Comparison of ENCODE assay signal across 34 cellular contexts in genomic region chr3:23889401-23889800, GRCh38. TPM values are rescaled to one million over a fixed set of nuclear protein-coding genes. Genes with fewer than 3 reads are reported as not detected.
DNase-seq lines count a peak whose midpoint lies in the region; ATAC-seq, FAIRE-seq and TF ChIP-seq lines count a peak whose summit lies in the region.
"Had no signal": no experiment of that assay in that cellular context is flagged by ENCODE, and none has a peak within 500 bp of the region (broad histone marks: within the 10 kb centered on the region; RNA-seq: fewer than 3 reads in every experiment).

No MANE protein-coding gene starts in this region.

- no TSS peak for BruUV-seq in K562 (replicated peaks; lab: Mats Ljungman, UMichigan)

- no peaks in the 10 kb centered on the region for H3K9me3 Mint-ChIP-seq in activated naive CD8-positive, alpha-beta T cell (ENCODE audit: low read depth)
- no peaks in the 10 kb centered on the region for H3K9me3 Mint-ChIP-seq in activated naive CD8-positive, alpha-beta T cell treated with anti-CD3 and anti-CD28 coated beads for 36 hours
- no peaks in the 10 kb centered on the region for H3K9me3 Mint-ChIP-seq in activated T-helper 2 cell treated with anti-CD3 and anti-CD28 coated beads, Interferon-gamma antibody, Interleukin-2, Interleukin-4, amounts not matched to agents 10 μg/mL and 5 μg/mL and 100 μg/mL, durations not matched to agents 14 hours and 24 hours and 36 hours
- H3K9me3 Mint-ChIP-seq: activated naive CD8-positive, alpha-beta T cell treated with anti-CD3 and anti-CD28 coated beads, Interleukin-2, amount 10 ng/mL, durations not matched to agents 7 days and 5 days; CD4-positive, alpha-beta memory T cell; neural progenitor cell; stimulated activated naive CD8-positive, alpha-beta T cell treated with anti-CD3 and anti-CD28 coated beads, Interleukin-15, amount 100 ng/mL, for 72 hours; T-helper 2 cell treated with Interferon-gamma antibody and Interleukin-4, amounts not matched to agents 5 μg/mL and 100 μg/mL, for 36 hours had no signal

- no peaks in the 10 kb centered on the region for H4K20me1 ChIP-seq in K562 (replicated peaks; ENCODE audit: control insufficient read depth, insufficient read depth, low read length)

- no peak for ATAC-seq in K562
- ATAC-seq in left lobe of liver, result peak; percentile 55
- ATAC-seq in gastrocnemius medialis, result peak in 1 of 2 donors; percentile 32
- ATAC-seq: right cardiac atrium; stimulated activated naive CD8-positive, alpha-beta T cell treated with anti-CD3 and anti-CD28 coated beads, Interleukin-15, amount 100 ng/mL, for 72 hours had no signal

- CTCF ChIA-PET in K562 (lab: Yijun Ruan, JAX; ENCODE audit: low intra/inter-chr PET ratio), result interaction anchor here (1.4 to 2.1 kb wide), 3 partner anchors 97 to 349 kb away, joined by 5 to 14 read pairs (median 10); no protein-coding TSS in a partner anchor

- H2AFZ ChIP-seq in K562 (ENCODE audit: low read depth, low read length), result no peak overlapping the region
- H2AFZ ChIP-seq: neural progenitor cell, parathyroid adenoma had no signal

- TF ChIP-seq EP300 in K562 (IDR thresholded peaks at IDR 0.05; ENCODE audit: low read length), result no peak

- H3K4me1 Mint-ChIP-seq in activated naive CD8-positive, alpha-beta T cell (ENCODE audit: low read depth), result no peaks in the 10 kb centered on the region
- H3K4me1 Mint-ChIP-seq in activated naive CD8-positive, alpha-beta T cell treated with anti-CD3 and anti-CD28 coated beads for 36 hours, result peaks cover 2% of the 10 kb centered on the region
- no peaks in the 10 kb centered on the region for H3K4me1 Mint-ChIP-seq in activated T-helper 2 cell treated with anti-CD3 and anti-CD28 coated beads, Interferon-gamma antibody, Interleukin-2, Interleukin-4, amounts not matched to agents 10 μg/mL and 5 μg/mL and 100 μg/mL, durations not matched to agents 14 hours and 24 hours and 36 hours (ENCODE audit: low read depth)
- H3K4me1 Mint-ChIP-seq: stimulated activated naive CD8-positive, alpha-beta T cell treated with anti-CD3 and anti-CD28 coated beads, Interleukin-15, amount 100 ng/mL, for 72 hours had no signal

- H3K4me3 Mint-ChIP-seq in activated naive CD8-positive, alpha-beta T cell, result no peak overlapping the region
- H3K4me3 Mint-ChIP-seq in activated naive CD8-positive, alpha-beta T cell treated with anti-CD3 and anti-CD28 coated beads for 36 hours, result no peak overlapping the region
- H3K4me3 Mint-ChIP-seq in activated T-helper 2 cell treated with anti-CD3 and anti-CD28 coated beads, Interferon-gamma antibody, Interleukin-2, Interleukin-4, amounts not matched to agents 10 μg/mL and 5 μg/mL and 100 μg/mL, durations not matched to agents 14 hours and 24 hours and 36 hours (ENCODE audit: low read depth), result no peak overlapping the region
- H3K4me3 Mint-ChIP-seq: activated naive CD8-positive, alpha-beta T cell treated with anti-CD3 and anti-CD28 coated beads, Interleukin-2, amount 10 ng/mL, durations not matched to agents 7 days and 5 days; CD4-positive, alpha-beta memory T cell; neural progenitor cell; stimulated activated naive CD8-positive, alpha-beta T cell treated with anti-CD3 and anti-CD28 coated beads, Interleukin-15, amount 100 ng/mL, for 72 hours; T-helper 2 cell treated with Interferon-gamma antibody and Interleukin-4, amounts not matched to agents 5 μg/mL and 100 μg/mL, for 36 hours had no signal

- intact Hi-C loops in K562 (cut with micrococcal nuclease) (loop anchor here (2.0 to 10.0 kb wide), 4 partner anchors 57 to 349 kb away; no protein-coding TSS in a partner anchor), gastrocnemius medialis (cut with DNase I; ENCODE audit: low total_unique reads) (loop anchor here (2.0 to 5.0 kb wide), 4 partner anchors 27 to 793 kb away; partner anchors contain the start of genes NKIRAS1, NR1D2 and RPL15)
- intact Hi-C loops in activated T-helper 2 cell treated with anti-CD3 and anti-CD28 coated beads, Interferon-gamma antibody, Interleukin-2, Interleukin-4, amounts not matched to agents 10 μg/mL and 5 μg/mL and 100 μg/mL, durations not matched to agents 14 hours and 24 hours and 36 hours (cut with micrococcal nuclease), result loop anchor here (5.0 kb wide), 2 partner anchors 108 to 348 kb away; no protein-coding TSS in a partner anchor

- in situ Hi-C loops in K562 (cut with MboI), result no loop called here
- in situ Hi-C loops in gastrocnemius medialis (cut with MboI; ENCODE audit: low sequenced_read_pairs in 4 of 4), result loop anchor here in 2 of 4 donors (25.0 kb wide), 2 partner anchors 348 to 798 kb away; no protein-coding TSS in a partner anchor

- TF ChIP-seq POLR2A in K562 (conservative IDR thresholded peaks at IDR 0.05) (no peak), gastrocnemius medialis (IDR thresholded peaks at IDR 0.05) (no peak)

- TF ChIP-seq RAD21 in K562 (CRISPR knock-in tag; conservative IDR thresholded peaks at IDR 0.05 in 1 of 2, IDR thresholded peaks at IDR 0.05 in 1 of 2), result no peak

- DNase-seq in activated naive CD8-positive, alpha-beta T cell treated with anti-CD3 and anti-CD28 coated beads for 36 hours, result no peak
- DNase-seq in K562 (ENCODE audit: extremely low read depth in 1 of 4, low spot score in 3 of 4) (no peak), left lobe of liver (ENCODE audit: low spot score) (no peak), gastrocnemius medialis (no peak), GM19238 (ENCODE audit: insufficient read length, low spot score) (no peak), midbrain (lab: John Stamatoyannopoulos, UW) (no peak)
- no peak for DNase-seq in activated T-helper 2 cell treated with anti-CD3 and anti-CD28 coated beads, Interferon-gamma antibody, Interleukin-2, Interleukin-4, amounts not matched to agents 10 μg/mL and 5 μg/mL and 100 μg/mL, durations not matched to agents 14 hours and 24 hours and 36 hours (ENCODE audit: low spot score)
- DNase-seq: activated CD4-positive, alpha-beta T cell treated with anti-CD3 and anti-CD28 coated beads for 4 hours; activated CD8-positive, alpha-beta memory T cell treated with anti-CD3 and anti-CD28 coated beads for 24 hours; activated effector memory CD4-positive, alpha-beta T cell treated with anti-CD3 and anti-CD28 coated beads, Interleukin-2, amount 50 U/mL, for 16 hours; activated naive CD8-positive, alpha-beta T cell treated with anti-CD3 and anti-CD28 coated beads, Interleukin-2, amount 10 ng/mL, durations not matched to agents 7 days and 5 days; aorta; CD4-positive, alpha-beta memory T cell; DMS 273 treated with DMSO at 0.1 percent for 48 hours; effector memory CD4-positive, alpha-beta T cell; foreskin fibroblast; heart right ventricle; NCI-H1436 treated with DMSO at 0.1 percent for 48 hours; NCI-H2081 treated with DMSO at 0.1 percent for 48 hours; NCI-H2227 treated with DMSO at 0.1 percent for 48 hours; right cardiac atrium; SIG-M5; stimulated activated CD8-positive, alpha-beta memory T cell treated with anti-CD3 and anti-CD28 coated beads, Interleukin-4, amount 100 ng/mL, for 48 hours; stimulated activated naive CD8-positive, alpha-beta T cell treated with anti-CD3 and anti-CD28 coated beads, Interleukin-15, amount 100 ng/mL, for 72 hours; uterus had no signal

- 87% methylated on average over 2 of the region's 2 CpGs for WGBS in K562 (ENCODE audit: insufficient coverage, low coverage, missing lambda C conversion rate)

- H3K27ac ChIP-seq in K562 (ENCODE audit: extremely low read depth, low read depth, low read length) (no peak overlapping the region), gastrocnemius medialis (peak overlapping the region; percentile 22 to 46 (median 31))
- H3K27ac ChIP-seq: coronary artery, esophagus muscularis mucosa, heart right ventricle, KMS-11, neural progenitor cell, parathyroid adenoma, thoracic aorta, uterus had no signal

- H3K36me3 ChIP-seq in K562 (ENCODE audit: control insufficient read depth, insufficient read depth, low read length) (peaks cover 57% of the 10 kb centered on the region), gastrocnemius medialis (peaks cover 0 to 3% of the 10 kb centered on the region in 2 donors)
- H3K36me3 ChIP-seq: thoracic aorta, uterus had no signal

- H3K79me2 ChIP-seq in K562 (ENCODE audit: control insufficient read depth, insufficient read depth, low read length), result peaks cover 8% of the 10 kb centered on the region; the same call in 1 of the 3 replicates
- H3K79me2 ChIP-seq: parathyroid adenoma had no signal

- H3K27ac Mint-ChIP-seq in activated naive CD8-positive, alpha-beta T cell, result peak overlapping the region; percentile 58
- H3K27ac Mint-ChIP-seq in activated naive CD8-positive, alpha-beta T cell treated with anti-CD3 and anti-CD28 coated beads for 36 hours, result no peak overlapping the region
- no peak overlapping the region for H3K27ac Mint-ChIP-seq in activated T-helper 2 cell treated with anti-CD3 and anti-CD28 coated beads, Interferon-gamma antibody, Interleukin-2, Interleukin-4, amounts not matched to agents 10 μg/mL and 5 μg/mL and 100 μg/mL, durations not matched to agents 14 hours and 24 hours and 36 hours
- H3K27ac Mint-ChIP-seq: activated naive CD8-positive, alpha-beta T cell treated with anti-CD3 and anti-CD28 coated beads, Interleukin-2, amount 10 ng/mL, durations not matched to agents 7 days and 5 days; neural progenitor cell; stimulated activated naive CD8-positive, alpha-beta T cell treated with anti-CD3 and anti-CD28 coated beads, Interleukin-15, amount 100 ng/mL, for 72 hours; T-helper 2 cell treated with Interferon-gamma antibody and Interleukin-4, amounts not matched to agents 5 μg/mL and 100 μg/mL, for 36 hours had no signal

- no peak for TF ChIP-seq CTCF in K562 (IDR thresholded peaks at IDR 0.05 in 2 of 3, conservative IDR thresholded peaks at IDR 0.05 in 1 of 3; ENCODE audit: insufficient read depth in 2 of 3, low read depth in 1 of 3, low read length in 3 of 3)
- TF ChIP-seq CTCF in gastrocnemius medialis (IDR thresholded peaks at IDR 0.05 in 4 of 5, conservative IDR thresholded peaks at IDR 0.05 in 1 of 5), result no peak

- no peaks in the 10 kb centered on the region for H3K27me3 ChIP-seq in K562 (ENCODE audit: control insufficient read depth in 2 of 2, insufficient read depth in 2 of 2, low read length in 2 of 2)
- no peaks in the 10 kb centered on the region for H3K27me3 ChIP-seq in gastrocnemius medialis
- H3K27me3 ChIP-seq: esophagus muscularis mucosa, heart right ventricle, neural progenitor cell, uterus had no signal

- H3K4me2 ChIP-seq in K562 (ENCODE audit: insufficient read depth, low read length), result no peak overlapping the region
- H3K4me2 ChIP-seq: KMS-11, neural progenitor cell had no signal

- no peaks in the 10 kb centered on the region for H3K9me1 ChIP-seq in K562 (ENCODE audit: control insufficient read depth, insufficient read depth, low read length)

- no peak overlapping the region for H3K9ac ChIP-seq in K562 (ENCODE audit: insufficient read depth in 1 of 2, low read depth in 2 of 2, low read length in 2 of 2)
- H3K9ac ChIP-seq: KMS-11, neural progenitor cell, parathyroid adenoma had no signal

- peaks cover 2% of the 10 kb centered on the region for H3K36me3 Mint-ChIP-seq in activated naive CD8-positive, alpha-beta T cell
- peaks cover 3% of the 10 kb centered on the region for H3K36me3 Mint-ChIP-seq in activated naive CD8-positive, alpha-beta T cell treated with anti-CD3 and anti-CD28 coated beads for 36 hours
- H3K36me3 Mint-ChIP-seq in activated T-helper 2 cell treated with anti-CD3 and anti-CD28 coated beads, Interferon-gamma antibody, Interleukin-2, Interleukin-4, amounts not matched to agents 10 μg/mL and 5 μg/mL and 100 μg/mL, durations not matched to agents 14 hours and 24 hours and 36 hours (ENCODE audit: low read depth), result peaks cover 7% of the 10 kb centered on the region

- FAIRE-seq in K562 (lab: Jason Lieb, UNC), result peak; percentile 26

- H3K4me1 ChIP-seq in K562 (replicated peaks in 1 of 2; ENCODE audit: control insufficient read depth in 2 of 2, insufficient read depth in 2 of 2, low read length in 2 of 2), result peaks cover 0 to 3% of the 10 kb centered on the region in 2 experiments; a peak in 2 of 5 replicates
- peaks cover 27 to 32% of the 10 kb centered on the region in 2 donors for H3K4me1 ChIP-seq in gastrocnemius medialis
- H3K4me1 ChIP-seq: neural progenitor cell, uterus had no signal

- H3K9me3 ChIP-seq in K562 (replicated peaks; ENCODE audit: control insufficient read depth, insufficient read depth, low read depth, low read length) (no peaks in the 10 kb centered on the region), gastrocnemius medialis (no peaks in the 10 kb centered on the region)
- H3K9me3 ChIP-seq: esophagus muscularis mucosa, heart right ventricle, thoracic aorta, uterus had no signal

- H3K27me3 Mint-ChIP-seq in activated naive CD8-positive, alpha-beta T cell, result no peaks in the 10 kb centered on the region
- no peaks in the 10 kb centered on the region for H3K27me3 Mint-ChIP-seq in activated naive CD8-positive, alpha-beta T cell treated with anti-CD3 and anti-CD28 coated beads for 36 hours
- no peaks in the 10 kb centered on the region for H3K27me3 Mint-ChIP-seq in activated T-helper 2 cell treated with anti-CD3 and anti-CD28 coated beads, Interferon-gamma antibody, Interleukin-2, Interleukin-4, amounts not matched to agents 10 μg/mL and 5 μg/mL and 100 μg/mL, durations not matched to agents 14 hours and 24 hours and 36 hours (ENCODE audit: low read depth)
- H3K27me3 Mint-ChIP-seq: activated naive CD8-positive, alpha-beta T cell treated with anti-CD3 and anti-CD28 coated beads, Interleukin-2, amount 10 ng/mL, durations not matched to agents 7 days and 5 days; CD4-positive, alpha-beta memory T cell; stimulated activated naive CD8-positive, alpha-beta T cell treated with anti-CD3 and anti-CD28 coated beads, Interleukin-15, amount 100 ng/mL, for 72 hours had no signal

- POLR2A ChIA-PET in K562 (lab: Yijun Ruan, JAX), result interaction anchor here (0.7 to 3.1 kb wide), 4 partner anchors 8 to 696 kb away, joined by 3 to 22 read pairs (median 4); partner anchors contain the start of genes NKIRAS1 and RPL15

- H3K4me3 ChIP-seq in K562 (no peak overlapping the region), gastrocnemius medialis (no peak overlapping the region)
- H3K4me3 ChIP-seq: coronary artery, esophagus muscularis mucosa, heart right ventricle, lung, neural progenitor cell, thoracic aorta, uterus had no signal

RNA-seq across cellular contexts. Expression of gene NKIRAS1, which starts 27.4 kb away (rescaled TPM):
- 1 to 10 TPM; 6.4 to 6.9 TPM for total RNA-seq in activated naive CD8-positive, alpha-beta T cell treated with anti-CD3 and anti-CD28 coated beads for 36 hours
- total RNA-seq in K562 (2011; cell fraction: chromatin; rRNA removed; ENCODE audit: low replicate concordance), result 6.4 and 13.1 TPM in 2 replicates
- total RNA-seq in K562 (2011; cell fraction: nucleolus; rRNA removed), result 4.0 and 4.3 TPM in 2 replicates
- 11.9 and 17.8 TPM in 2 replicates for total RNA-seq in K562 (2011; cell fraction: nucleoplasm; rRNA removed)
- total RNA-seq in K562 (2014; rRNA removed), result 5.5 and 6.1 TPM in 2 replicates
- 8.4 TPM in 2 replicates for total RNA-seq in K562 (2014; rRNA removed; fragmentation: Illumina TruSeq; extraction: Trizol)
- 10.3 and 10.8 TPM in 2 replicates for total RNA-seq in K562 (2015; rRNA removed; fragmentation: Illumina TruSeq; extraction: Trizol)
- total RNA-seq in K562 (2021), result 4.3 and 5.1 TPM in 2 replicates
- 5.3 and 7.1 TPM in 2 replicates for polyA plus RNA-seq in K562 (2011; rRNA removed)
- polyA plus RNA-seq in K562 (2011; cell fraction: cytosol; rRNA removed), result 1.6 and 3.9 TPM in 2 replicates
- polyA plus RNA-seq in K562 (2011; cell fraction: nucleus; rRNA removed), result 3.1 and 3.7 TPM in 2 replicates
- polyA plus RNA-seq in K562 (2012), result 3.6 and 4.8 TPM in 2 replicates
- 5.9 and 6.9 TPM in 2 replicates for polyA plus RNA-seq in K562 (2014; fragmentation: Illumina TruSeq; extraction: Trizol)
- polyA plus RNA-seq in K562 (2014; fragmentation: Nextera tagmentation; extraction: Ambion mirVana), result 1 to 10 TPM; 5.5 to 5.6 TPM
- 6.3 and 6.4 TPM in 2 replicates for polyA plus RNA-seq in K562 (2014; rRNA removed)
- polyA minus RNA-seq in K562 (2011; rRNA and poly(A)+ RNA removed), result 6.5 and 8.6 TPM in 2 replicates
- 2.4 and 2.7 TPM in 2 replicates for polyA minus RNA-seq in K562 (2011; cell fraction: cytosol; rRNA and poly(A)+ RNA removed)
- 6.5 and 9.6 TPM in 2 replicates for polyA minus RNA-seq in K562 (2011; cell fraction: nucleus; rRNA and poly(A)+ RNA removed)
- total RNA-seq in left lobe of liver, result 7.2 TPM
- 10 to 100 TPM; 25.1 to 42.1 (median 34.7) TPM for total RNA-seq in gastrocnemius medialis
- 2.3 TPM in 2 replicates for total RNA-seq in activated T-helper 2 cell treated with anti-CD3 and anti-CD28 coated beads, Interferon-gamma antibody, Interleukin-2, Interleukin-4, amounts not matched to agents 10 μg/mL and 5 μg/mL and 100 μg/mL, durations not matched to agents 14 hours and 24 hours and 36 hours

RNA-seq across cellular contexts. Expression of gene RPL15, which starts 27.5 kb away (rescaled TPM):
- 1,000 to 10,000 TPM; 2,473 to 2,489 TPM for total RNA-seq in activated naive CD8-positive, alpha-beta T cell treated with anti-CD3 and anti-CD28 coated beads for 36 hours
- total RNA-seq in K562 (2011; cell fraction: chromatin; rRNA removed; ENCODE audit: low replicate concordance), result 238 and 411 TPM in 2 replicates
- total RNA-seq in K562 (2011; cell fraction: nucleolus; rRNA removed), result 765 and 867 TPM in 2 replicates
- total RNA-seq in K562 (2011; cell fraction: nucleoplasm; rRNA removed), result 735 and 1,463 TPM in 2 replicates
- 2,466 and 2,533 TPM in 2 replicates for total RNA-seq in K562 (2014; rRNA removed)
- 1,923 and 2,393 TPM in 2 replicates for total RNA-seq in K562 (2014; rRNA removed; fragmentation: Illumina TruSeq; extraction: Trizol)
- total RNA-seq in K562 (2015; rRNA removed; fragmentation: Illumina TruSeq; extraction: Trizol), result 2,774 and 3,068 TPM in 2 replicates
- 2,579 and 2,753 TPM in 2 replicates for total RNA-seq in K562 (2021)
- polyA plus RNA-seq in K562 (2011; rRNA removed), result 4,017 and 4,081 TPM in 2 replicates
- polyA plus RNA-seq in K562 (2011; cell fraction: cytosol; rRNA removed), result 6,575 and 7,027 TPM in 2 replicates
- 1,268 and 2,124 TPM in 2 replicates for polyA plus RNA-seq in K562 (2011; cell fraction: nucleus; rRNA removed)
- polyA plus RNA-seq in K562 (2012), result 3,041 and 6,015 TPM in 2 replicates
- polyA plus RNA-seq in K562 (2014; fragmentation: Illumina TruSeq; extraction: Trizol), result 3,791 and 3,928 TPM in 2 replicates
- 1,000 to 10,000 TPM; 7,800 to 8,850 TPM for polyA plus RNA-seq in K562 (2014; fragmentation: Nextera tagmentation; extraction: Ambion mirVana)
- 5,148 and 5,287 TPM in 2 replicates for polyA plus RNA-seq in K562 (2014; rRNA removed)
- 1,404 and 1,476 TPM in 2 replicates for polyA minus RNA-seq in K562 (2011; rRNA and poly(A)+ RNA removed)
- polyA minus RNA-seq in K562 (2011; cell fraction: cytosol; rRNA and poly(A)+ RNA removed), result 1,271 and 1,367 TPM in 2 replicates
- polyA minus RNA-seq in K562 (2011; cell fraction: nucleus; rRNA and poly(A)+ RNA removed), result 253 and 438 TPM in 2 replicates
- 532 TPM for total RNA-seq in left lobe of liver
- 1,000 to 10,000 TPM; 1,370 to 1,628 (median 1,557) TPM for total RNA-seq in gastrocnemius medialis
- total RNA-seq in activated T-helper 2 cell treated with anti-CD3 and anti-CD28 coated beads, Interferon-gamma antibody, Interleukin-2, Interleukin-4, amounts not matched to agents 10 μg/mL and 5 μg/mL and 100 μg/mL, durations not matched to agents 14 hours and 24 hours and 36 hours, result 1,859 and 1,865 TPM in 2 replicates

RNA-seq across cellular contexts. Expression of gene NR1D2, which starts 55.7 kb away (rescaled TPM):
- 1 to 10 TPM; 4.8 to 5.0 TPM for total RNA-seq in activated naive CD8-positive, alpha-beta T cell treated with anti-CD3 and anti-CD28 coated beads for 36 hours
- total RNA-seq in K562 (2011; cell fraction: chromatin; rRNA removed; ENCODE audit: low replicate concordance), result 2.5 and 9.3 TPM in 2 replicates
- 1.5 and 1.7 TPM in 2 replicates for total RNA-seq in K562 (2011; cell fraction: nucleolus; rRNA removed)
- 2.7 and 3.3 TPM in 2 replicates for total RNA-seq in K562 (2011; cell fraction: nucleoplasm; rRNA removed)
- total RNA-seq in K562 (2014; rRNA removed) (2.6 and 2.9 TPM in 2 replicates), K562 (2014; rRNA removed; fragmentation: Illumina TruSeq; extraction: Trizol) (4.8 and 5.7 TPM in 2 replicates), K562 (2015; rRNA removed; fragmentation: Illumina TruSeq; extraction: Trizol) (3.2 and 3.6 TPM in 2 replicates), K562 (2021) (4.2 and 5.5 TPM in 2 replicates), left lobe of liver (20.1 TPM), gastrocnemius medialis (10 to 100 TPM; 27.1 to 62.7 (median 51.2) TPM)
- polyA plus RNA-seq in K562 (2011; rRNA removed) (1.6 and 2.5 TPM in 2 replicates), K562 (2014; fragmentation: Illumina TruSeq; extraction: Trizol) (3.2 and 3.3 TPM in 2 replicates), K562 (2014; fragmentation: Nextera tagmentation; extraction: Ambion mirVana) (1 to 10 TPM; 1.2 TPM), K562 (2014; rRNA removed) (1.3 and 2.2 TPM in 2 replicates)
- 0.51 and 0.77 TPM in 2 replicates for polyA plus RNA-seq in K562 (2011; cell fraction: cytosol; rRNA removed)
- 0.67 and 1.1 TPM in 2 replicates for polyA plus RNA-seq in K562 (2011; cell fraction: nucleus; rRNA removed)
- polyA plus RNA-seq in K562 (2012), result 1.9 and 2.7 TPM in 2 replicates
- polyA minus RNA-seq in K562 (2011; rRNA and poly(A)+ RNA removed), result 11.3 and 12.5 TPM in 2 replicates
- 3.2 and 3.5 TPM in 2 replicates for polyA minus RNA-seq in K562 (2011; cell fraction: cytosol; rRNA and poly(A)+ RNA removed)
- 1.3 and 2.7 TPM in 2 replicates for polyA minus RNA-seq in K562 (2011; cell fraction: nucleus; rRNA and poly(A)+ RNA removed)
- total RNA-seq in activated T-helper 2 cell treated with anti-CD3 and anti-CD28 coated beads, Interferon-gamma antibody, Interleukin-2, Interleukin-4, amounts not matched to agents 10 μg/mL and 5 μg/mL and 100 μg/mL, durations not matched to agents 14 hours and 24 hours and 36 hours, result 2.5 and 3.3 TPM in 2 replicates
